ENCODE assay signal across 9 cellular contexts in the genomic region with DNA sequence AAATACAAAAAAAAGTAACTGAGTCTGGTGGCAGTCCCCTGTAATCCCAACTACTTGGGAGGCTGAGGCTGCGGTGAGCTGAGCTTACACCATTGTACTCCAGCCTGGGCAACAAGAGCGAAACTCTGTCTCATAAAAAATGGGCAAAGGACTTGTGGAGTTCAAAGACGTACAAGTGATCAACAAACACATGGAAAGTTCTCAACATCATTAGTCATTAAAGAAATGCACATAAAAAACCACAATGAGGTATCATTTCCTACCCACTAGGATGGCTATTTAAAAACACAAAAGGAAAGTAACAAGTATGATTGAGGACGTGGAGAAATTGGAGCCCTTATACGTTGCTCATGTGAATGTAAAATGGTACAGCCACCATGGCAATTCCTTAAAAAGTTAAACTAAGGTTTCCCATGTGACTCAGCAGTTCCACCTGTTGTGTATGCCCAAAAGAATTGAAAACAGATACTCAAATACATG. TPM values are rescaled to one million over a fixed set of nuclear protein-coding genes. Genes with fewer than 3 reads are reported as not detected.
A peak's percentile ranks its signal among the peaks of the same experiment; 100 is the strongest.
DNase-seq lines count a peak whose midpoint lies in the region; ATAC-seq, FAIRE-seq and TF ChIP-seq lines count a peak whose summit lies in the region.
"Had no signal": no experiment of that assay in that cellular context is flagged by ENCODE, and none has a peak within 500 bp of the region (broad histone marks: within the 10 kb centered on the region; RNA-seq: fewer than 3 reads in every experiment).

No MANE protein-coding gene starts in this region.

- H3K4me3 ChIP-seq in BLaER1 treated with 17β-estradiol and CSF1 and Interleukin-3, amounts not matched to agents 10 nM and 100 nM: no peak overlapping the region
- H3K4me3 ChIP-seq in ovary: no peak overlapping the region

- peak overlapping the region; percentile 77 for H3K27ac Mint-ChIP-seq in T-helper 2 cell treated with Interferon-gamma antibody and Interleukin-4, amounts not matched to agents 5 μg/mL and 100 μg/mL, for 36 hours

- peaks cover 14% of the 10 kb centered on the region for H3K9me3 Mint-ChIP-seq in T-helper 2 cell treated with Interferon-gamma antibody and Interleukin-4, amounts not matched to agents 5 μg/mL and 100 μg/mL, for 36 hours

- peak; percentile 51 for FAIRE-seq in GM19239 (lab: Jason Lieb, UNC)

- H4K20me1 ChIP-seq in BLaER1 treated with 17β-estradiol and CSF1 and Interleukin-3, amounts not matched to agents 10 nM and 100 nM: peaks cover 53 to 100% (median 75%) of the 10 kb centered on the region in 11 experiments

- DNase-seq in GM19239 (ENCODE audit: insufficient read length, low spot score) (no peak), foreskin keratinocyte (peak; percentile 47 to 48), iPS-NIHi7 (ENCODE audit: extremely low spot score) (no peak), ovary (no peak), NCI-H1105 treated with DMSO at 0.1 percent for 48 hours (lab: John Stamatoyannopoulos, UW) (no peak), KBM-7 (no peak)
- DNase-seq in T-helper 2 cell treated with Interferon-gamma antibody and Interleukin-4, amounts not matched to agents 5 μg/mL and 100 μg/mL, for 36 hours (ENCODE audit: low spot score): no peak
- DNase-seq: activated CD4-positive, CD25-positive, alpha-beta regulatory T cell had no signal

- no peak overlapping the region for H3K4me3 Mint-ChIP-seq in T-helper 2 cell treated with Interferon-gamma antibody and Interleukin-4, amounts not matched to agents 5 μg/mL and 100 μg/mL, for 36 hours

- no peak for TF ChIP-seq POLR2A in ovary (IDR thresholded peaks at IDR 0.05)

- H3K4me2 ChIP-seq in BLaER1 treated with 17β-estradiol and CSF1 and Interleukin-3, amounts not matched to agents 10 nM and 100 nM: peak overlapping the region in 8 of 11 experiments; percentile 1 to 59 (median 24); a peak in 11 of 22 replicates

- peaks cover 28% of the 10 kb centered on the region for H3K4me1 Mint-ChIP-seq in T-helper 2 cell treated with Interferon-gamma antibody and Interleukin-4, amounts not matched to agents 5 μg/mL and 100 μg/mL, for 36 hours (ENCODE audit: low read depth)

- H3K9me3 ChIP-seq in BLaER1 treated with 17β-estradiol and CSF1 and Interleukin-3, amounts not matched to agents 10 nM and 100 nM (replicated peaks in 1 of 11): peaks cover 7 to 40% (median 32%) of the 10 kb centered on the region in 11 experiments
- no peaks in the 10 kb centered on the region for H3K9me3 ChIP-seq in ovary

- no peak overlapping the region for H3K9ac ChIP-seq in BLaER1 treated with 17β-estradiol and CSF1 and Interleukin-3, amounts not matched to agents 10 nM and 100 nM

- WGBS in ovary, 3 donors: 87 to 92% (median 87%) methylated on average over 5 of the region's 5 CpGs

- peak; percentile 25 for ATAC-seq in foreskin keratinocyte

- peaks cover 31% of the 10 kb centered on the region for H3K36me3 Mint-ChIP-seq in T-helper 2 cell treated with Interferon-gamma antibody and Interleukin-4, amounts not matched to agents 5 μg/mL and 100 μg/mL, for 36 hours (ENCODE audit: low read depth)

- intact Hi-C loops in ovary (cut with DNase I): no loop called here

- H3K4me1 ChIP-seq in BLaER1 treated with 17β-estradiol and CSF1 and Interleukin-3, amounts not matched to agents 10 nM and 100 nM: peaks cover 4 to 67% (median 24%) of the 10 kb centered on the region in 10 experiments; a peak in 17 of 20 replicates
- no peaks in the 10 kb centered on the region for H3K4me1 ChIP-seq in foreskin keratinocyte
- H3K4me1 ChIP-seq in ovary (ENCODE audit: insufficient read depth): no peaks in the 10 kb centered on the region

- H3K27ac ChIP-seq in BLaER1 treated with 17β-estradiol and CSF1 and Interleukin-3, amounts not matched to agents 10 nM and 100 nM: no peak overlapping the region
- peak overlapping the region; percentile 35 for H3K27ac ChIP-seq in foreskin keratinocyte
- H3K27ac ChIP-seq in ovary: no peak overlapping the region

- peaks cover 29 to 82% (median 52%) of the 10 kb centered on the region in 11 experiments for H3K36me3 ChIP-seq in BLaER1 treated with 17β-estradiol and CSF1 and Interleukin-3, amounts not matched to agents 10 nM and 100 nM
- H3K36me3 ChIP-seq in ovary: no peaks in the 10 kb centered on the region

- in situ Hi-C loops in KBM-7 (cut with MboI; ENCODE audit: low pct_unique_long_range_greater_than_20kb, low sequenced_read_pairs): no loop called here

- TF ChIP-seq EP300 in ovary (IDR thresholded peaks at IDR 0.05): no peak

- H3K27me3 Mint-ChIP-seq in T-helper 2 cell treated with Interferon-gamma antibody and Interleukin-4, amounts not matched to agents 5 μg/mL and 100 μg/mL, for 36 hours (ENCODE audit: low read depth): no peaks in the 10 kb centered on the region

- TF ChIP-seq CTCF in foreskin keratinocyte (conservative IDR thresholded peaks at IDR 0.05) (no peak), ovary (IDR thresholded peaks at IDR 0.05) (no peak)

- no peaks in the 10 kb centered on the region for H3K27me3 ChIP-seq in BLaER1 treated with 17β-estradiol and CSF1 and Interleukin-3, amounts not matched to agents 10 nM and 100 nM
- H3K27me3 ChIP-seq in foreskin keratinocyte: no peaks in the 10 kb centered on the region
- H3K27me3 ChIP-seq in ovary: no peaks in the 10 kb centered on the region

RNA-seq across cellular contexts. Expression of a gene that starts 52.3 kb away (rescaled TPM):
- 115 and 120 TPM in 2 replicates for total RNA-seq in foreskin keratinocyte
- polyA plus RNA-seq in foreskin keratinocyte: 62.3 and 72.1 TPM in 2 replicates
- 100 to 1,000 TPM in 2 of 7 donors, 10 to 100 TPM in 5; 65.0 to 109 (median 93.6) TPM for total RNA-seq in ovary
- 100 to 1,000 TPM in 1 of 2 donors, 10 to 100 TPM in 1; 37.6 to 112 TPM for polyA plus RNA-seq in ovary

Comparison
In these comparisons a context has a peak if more than half of its experiments do, and no peak if none do; other contexts are left out.
1. DNase-seq: peak in foreskin keratinocyte (2 of 2); none in GM19239 (single experiment), T-helper 2 cell treated with Interferon-gamma antibody and Interleukin-4, amounts not matched to agents 5 μg/mL and 100 μg/mL, for 36 hours (single experiment), iPS-NIHi7 (single experiment), ovary (0 of 5), NCI-H1105 treated with DMSO at 0.1 percent for 48 hours (single experiment) and KBM-7 (single experiment).